ENCODE assay signal across 1 cellular context in genomic region chr16:85588562-85589503, GRCh38.
TF ChIP-seq lines count a peak whose summit lies in the region.

No MANE protein-coding gene starts in this region.

TF ChIP-seq in K562, 482 proteins besides CTCF, POLR2A, EP300 and RAD21 (continued from another document and continues in another):
- TF ChIP-seq SMARCC2 (IDR thresholded peaks at IDR 0.05; ENCODE audit: low read depth) (no peak), SMC3 (conservative IDR thresholded peaks at IDR 0.05; ENCODE audit: insufficient read depth, low read depth, low read length) (no peak), FIP1L1 (IDR thresholded peaks at IDR 0.05; ENCODE audit: low read depth, low read length, poor library complexity, severe bottlenecking) (no peak), SAP30 (IDR thresholded peaks at IDR 0.05; ENCODE audit: borderline replicate concordance, insufficient read depth, low read depth, low read length, poor library complexity, severe bottlenecking) (no peak), RFX5 (IDR thresholded peaks at IDR 0.05; ENCODE audit: low read depth, low read length) (no peak), ARID2 (IDR thresholded peaks at IDR 0.05) (no peak), POLR3G (IDR thresholded peaks at IDR 0.05; ENCODE audit: extremely low read depth, insufficient read length, insufficient replicate concordance) (no peak), AFF1 (IDR thresholded peaks at IDR 0.05; ENCODE audit: low read depth in 1 of 2, partially characterized antibody in 2 of 2) (no peak), ZNF445 (CRISPR knock-in tag; IDR thresholded peaks at IDR 0.05; ENCODE audit: low read depth) (no peak), TAL1 (IDR thresholded peaks at IDR 0.05) (peak; percentile 36; the same call in 1 of the 2 replicates), CBX3 (IDR thresholded peaks at IDR 0.05; ENCODE audit: borderline replicate concordance in 1 of 2, low read length in 2 of 2) (no peak), ZNF830 (CRISPR knock-in tag; IDR thresholded peaks at IDR 0.05) (no peak), PRDM10 (IDR thresholded peaks at IDR 0.05; ENCODE audit: partially characterized antibody) (no peak), FUS (optimal IDR thresholded peaks at IDR 0.05; ENCODE audit: low read depth, low read length) (no peak), CHD1 (IDR thresholded peaks at IDR 0.05; ENCODE audit: low read length) (no peak), ZNF280B (CRISPR knock-in tag; IDR thresholded peaks at IDR 0.05) (no peak), ZBTB8A (IDR thresholded peaks at IDR 0.05; ENCODE audit: partially characterized antibody) (no peak), PRMT5 (CRISPR knock-in tag; IDR thresholded peaks at IDR 0.05) (no peak), PURB (CRISPR knock-in tag; IDR thresholded peaks at IDR 0.05; ENCODE audit: low read depth) (no peak), THAP12 (CRISPR knock-in tag; IDR thresholded peaks at IDR 0.05) (no peak), RB1 (IDR thresholded peaks at IDR 0.05; ENCODE audit: low read depth) (no peak), MAFF (IDR thresholded peaks at IDR 0.05; ENCODE audit: low read length) (no peak), ZFP30 (CRISPR knock-in tag; IDR thresholded peaks at IDR 0.05; ENCODE audit: borderline replicate concordance) (no peak), TFAM (CRISPR knock-in tag; conservative IDR thresholded peaks at IDR 0.05) (no peak), NFIX (CRISPR knock-in tag; IDR thresholded peaks at IDR 0.05; ENCODE audit: low read depth) (no peak), SOX6 (IDR thresholded peaks at IDR 0.05) (no peak), HES1 (IDR thresholded peaks at IDR 0.05; ENCODE audit: low read depth) (0 out of 2 replicates have a peak, but pooled peaks have one; percentile 14), ADNP (tag; IDR thresholded peaks at IDR 0.05) (no peak), VEZF1 (CRISPR knock-in tag; IDR thresholded peaks at IDR 0.05) (peak; percentile 69), NR4A1 (CRISPR knock-in tag; IDR thresholded peaks at IDR 0.05) (no peak), NR4A1 (tag; IDR thresholded peaks at IDR 0.05) (no peak), ZNF609 (CRISPR knock-in tag; IDR thresholded peaks at IDR 0.05; ENCODE audit: borderline replicate concordance) (no peak), GTF2B (IDR thresholded peaks at IDR 0.05; ENCODE audit: extremely low read depth, insufficient read length) (no peak), MEIS2 (IDR thresholded peaks at IDR 0.05; ENCODE audit: partially characterized antibody) (peak; percentile 35), ARID3A (IDR thresholded peaks at IDR 0.05; ENCODE audit: borderline replicate concordance, low read depth, low read length) (peak; percentile 65; the same call in 1 of the 2 replicates), TEAD4 (IDR thresholded peaks at IDR 0.05; ENCODE audit: low read length) (no peak), TEAD4 (CRISPR knock-in tag; IDR thresholded peaks at IDR 0.05; ENCODE audit: borderline replicate concordance) (no peak), HNRNPH1 (optimal IDR thresholded peaks at IDR 0.05; ENCODE audit: low read depth, low read length) (no peak), CHD4 (IDR thresholded peaks at IDR 0.05; ENCODE audit: insufficient read depth, insufficient replicate concordance, low read depth, low read length, poor library complexity, severe bottlenecking) (no peak)
